Comparison of ENCODE assay signal across 22 cellular contexts in the genomic region with DNA sequence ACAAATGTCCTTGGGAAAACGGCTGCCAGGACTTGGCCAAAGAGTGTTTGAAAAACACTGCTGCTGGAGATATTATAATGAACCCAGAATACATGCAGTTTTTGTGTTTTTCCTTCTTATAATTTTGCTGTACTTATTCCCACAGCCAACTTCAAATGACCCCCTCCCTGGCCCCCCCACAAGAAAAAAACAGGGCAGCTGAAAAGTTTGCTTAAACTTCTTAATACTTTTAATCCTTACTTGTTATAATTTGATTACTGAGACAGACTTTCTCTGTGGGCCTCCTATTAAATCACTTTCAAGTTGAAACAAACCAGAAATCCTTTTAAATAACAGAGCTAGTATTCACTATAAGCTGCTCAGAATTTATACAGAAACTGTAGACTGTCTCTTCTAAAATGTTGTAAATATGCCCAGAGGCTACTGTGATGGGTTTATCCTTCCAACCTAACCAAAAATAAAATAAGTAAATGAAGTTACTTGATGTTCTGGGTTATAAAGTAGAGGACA.
"Had no signal": no experiment of that assay in that cellular context is flagged by ENCODE, and none has a peak within 500 bp of the region (broad histone marks: within the 10 kb centered on the region; RNA-seq: fewer than 3 reads in every experiment).

No MANE protein-coding gene starts in this region.

- DNase-seq: effector memory CD4-positive, alpha-beta T cell; gastrocnemius medialis; heart right ventricle; islet precursor cell; mammary epithelial cell; mucosa of descending colon; naive thymus-derived CD8-positive, alpha-beta T cell; nucleus accumbens; pancreas; right lobe of liver; stimulated activated CD4-positive, alpha-beta T cell treated with anti-CD3 and anti-CD28 coated beads, Interleukin-2, amount 100 ng/mL, for 24 hours; stimulated activated CD4-positive, alpha-beta T cell treated with anti-CD3 and anti-CD28 coated beads, Interleukin-4, amount 100 ng/mL, for 4 hours; stimulated activated naive B cell treated with anti-CD40 and anti-IgM and Interleukin-4, amounts not matched to agents 10 μg/mL and 1 μg/mL and 100 μg/mL, for 72 hours; stimulated activated naive CD8-positive, alpha-beta T cell treated with anti-CD3 and anti-CD28 coated beads, Interleukin-15, amount 100 ng/mL, for 72 hours; testis; upper lobe of right lung had no signal

- H3K4me1 ChIP-seq: gastrocnemius medialis, heart right ventricle, pancreas, prostate gland, right lobe of liver, testis, tibial nerve, upper lobe of right lung, vagina had no signal

- H3K27me3 ChIP-seq: esophagus muscularis mucosa, gastrocnemius medialis, heart right ventricle, pancreas, right lobe of liver, testis, tibial nerve, upper lobe of right lung, vagina had no signal

- ATAC-seq: gastrocnemius medialis; heart right ventricle; left lobe of liver; mucosa of descending colon; naive thymus-derived CD8-positive, alpha-beta T cell; pancreas; right lobe of liver; stimulated activated naive B cell treated with anti-CD40 and anti-IgM and Interleukin-4, amounts not matched to agents 10 μg/mL and 1 μg/mL and 100 μg/mL, for 72 hours; stimulated activated naive CD8-positive, alpha-beta T cell treated with anti-CD3 and anti-CD28 coated beads, Interleukin-15, amount 100 ng/mL, for 72 hours; upper lobe of right lung had no signal

- H3K36me3 ChIP-seq: esophagus muscularis mucosa, gastrocnemius medialis, heart right ventricle, pancreas, prostate gland, right lobe of liver, tibial nerve, upper lobe of right lung, vagina had no signal

- H3K27ac ChIP-seq: epithelial cell of prostate, gastrocnemius medialis, heart right ventricle, pancreas, prostate gland, right lobe of liver, testis, tibial nerve, upper lobe of right lung, vagina had no signal

- H3K4me3 ChIP-seq: esophagus muscularis mucosa, gastrocnemius medialis, heart right ventricle, mucosa of descending colon, pancreas, prostate gland, right lobe of liver, testis, tibial nerve, upper lobe of right lung, vagina had no signal

- H3K9me3 ChIP-seq: esophagus muscularis mucosa, gastrocnemius medialis, mucosa of descending colon, pancreas, prostate gland, right lobe of liver, testis, tibial nerve, upper lobe of right lung, vagina had no signal
